In genomic region chr2:120344991-120345975, GRCh38 we compare ENCODE assay signal across 2 cellular contexts.
TF ChIP-seq lines count a peak whose summit lies in the region.

No MANE protein-coding gene starts in this region.

TF ChIP-seq in SK-N-SH, 30 proteins besides CTCF, POLR2A, EP300 and RAD21 (continued from another document):
- TF ChIP-seq ZBTB33 (IDR thresholded peaks at IDR 0.05; ENCODE audit: borderline replicate concordance, low read depth): no peak
- no peak for TF ChIP-seq USF1 (IDR thresholded peaks at IDR 0.05; ENCODE audit: borderline replicate concordance, low read depth)
- no peak for TF ChIP-seq MAX (IDR thresholded peaks at IDR 0.05; ENCODE audit: low read depth)
- TF ChIP-seq NFIC (IDR thresholded peaks at IDR 0.05; ENCODE audit: borderline replicate concordance): no peak
TF ChIP-seq in SK-N-SH: peak in this region for 1.

TF ChIP-seq in SK-N-SH treated with all-trans-retinoic acid at 6 μM for 48 hours, 23 proteins besides CTCF, POLR2A, EP300 and RAD21 (continued from another document):
- TF ChIP-seq TSHZ2 (CRISPR knock-in tag; IDR thresholded peaks at IDR 0.05) (no peak), ARNTL (CRISPR knock-in tag; IDR thresholded peaks at IDR 0.05; ENCODE audit: borderline replicate concordance, low read depth) (no peak), ZNF8 (CRISPR knock-in tag; IDR thresholded peaks at IDR 0.05) (no peak), ZFP30 (CRISPR knock-in tag; IDR thresholded peaks at IDR 0.05) (no peak), RARB (CRISPR knock-in tag; IDR thresholded peaks at IDR 0.05) (no peak), ISL1 (CRISPR knock-in tag; IDR thresholded peaks at IDR 0.05) (no peak), OSR1 (CRISPR knock-in tag; IDR thresholded peaks at IDR 0.05) (no peak), ZNF565 (CRISPR knock-in tag; conservative IDR thresholded peaks at IDR 0.05; ENCODE audit: low read depth) (no peak), TCF4 (CRISPR knock-in tag; IDR thresholded peaks at IDR 0.05; ENCODE audit: borderline replicate concordance) (no peak), CSRNP3 (CRISPR knock-in tag; IDR thresholded peaks at IDR 0.05) (no peak), PATZ1 (CRISPR knock-in tag; IDR thresholded peaks at IDR 0.05; ENCODE audit: borderline replicate concordance) (no peak), BACH2 (CRISPR knock-in tag; IDR thresholded peaks at IDR 0.05; ENCODE audit: borderline replicate concordance) (no peak), ZFP3 (CRISPR knock-in tag; IDR thresholded peaks at IDR 0.05) (no peak), ESRRG (CRISPR knock-in tag; IDR thresholded peaks at IDR 0.05) (no peak), CREB5 (CRISPR knock-in tag; IDR thresholded peaks at IDR 0.05; ENCODE audit: low read depth) (no peak), TOX (CRISPR knock-in tag; IDR thresholded peaks at IDR 0.05; ENCODE audit: borderline replicate concordance) (no peak)
